Comparison of ENCODE assay signal across 9 cellular contexts in genomic region chr1:108961752-108962486, GRCh38. TPM values are rescaled to one million over a fixed set of nuclear protein-coding genes. Genes with fewer than 3 reads are reported as not detected.
DNase-seq lines count a peak whose midpoint lies in the region; ATAC-seq, FAIRE-seq and TF ChIP-seq lines count a peak whose summit lies in the region.
"Had no signal": no experiment of that assay in that cellular context is flagged by ENCODE, and none has a peak within 500 bp of the region (broad histone marks: within the 10 kb centered on the region; RNA-seq: fewer than 3 reads in every experiment).

No MANE protein-coding gene starts in this region.

- no peaks in the 10 kb centered on the region for H3K9me3 Mint-ChIP-seq in activated CD4-positive, alpha-beta T cell treated with anti-CD3 and anti-CD28 coated beads for 36 hours (ENCODE audit: low read depth)
- H3K9me3 Mint-ChIP-seq in activated CD8-positive, alpha-beta T cell treated with anti-CD3 and anti-CD28 coated beads for 36 hours: no peaks in the 10 kb centered on the region
- H3K9me3 Mint-ChIP-seq in immature natural killer cell: no peaks in the 10 kb centered on the region

- peak overlapping the region in 4 of 5 donors; percentile 77 to 92 (median 90) for H3K9ac ChIP-seq in subcutaneous abdominal adipose tissue (ENCODE audit: low read length in 5 of 5)

- H3K27ac Mint-ChIP-seq in activated CD4-positive, alpha-beta T cell treated with anti-CD3 and anti-CD28 coated beads for 36 hours: peak overlapping the region; percentile 82
- H3K27ac Mint-ChIP-seq in activated CD8-positive, alpha-beta T cell treated with anti-CD3 and anti-CD28 coated beads for 36 hours: peak overlapping the region; percentile 85
- peak overlapping the region; percentile 53 to 97 (median 93) for H3K27ac Mint-ChIP-seq in immature natural killer cell

- TF ChIP-seq CTCF in activated CD8-positive, alpha-beta T cell treated with anti-CD3 and anti-CD28 coated beads for 36 hours (IDR thresholded peaks at IDR 0.05): no peak

- CTCF ChIA-PET in activated CD4-positive, alpha-beta T cell treated with anti-CD3 and anti-CD28 coated beads for 36 hours (lab: Charles Lee): interaction anchor here (1.1 to 2.0 kb wide), 2 partner anchors 138 to 150 kb away, joined by 3 to 7 read pairs; a partner anchor contains a TSS
- CTCF ChIA-PET in activated CD8-positive, alpha-beta T cell treated with anti-CD3 and anti-CD28 coated beads for 36 hours (lab: Charles Lee): interaction anchor here (0.7 to 1.0 kb wide), 2 partner anchors 19 to 151 kb away, joined by 3 read pairs; no protein-coding TSS in a partner anchor

- FAIRE-seq in urothelium cell line (lab: Jason Lieb, UNC): no peak
- FAIRE-seq: G401.6 had no signal

- H3K36me3 ChIP-seq in subcutaneous abdominal adipose tissue (ENCODE audit: control insufficient read depth in 5 of 5, insufficient read depth in 5 of 5, low read length in 5 of 5): peaks cover 0 to 5% (median under 1%) of the 10 kb centered on the region in 5 donors

- POLR2A ChIA-PET in activated CD4-positive, alpha-beta T cell treated with anti-CD3 and anti-CD28 coated beads for 36 hours (lab: Charles Lee): no interaction called here
- POLR2A ChIA-PET in activated CD8-positive, alpha-beta T cell treated with anti-CD3 and anti-CD28 coated beads for 36 hours (lab: Charles Lee): interaction anchor here (1.1 to 2.6 kb wide), 6 partner anchors 42 to 269 kb away, joined by 3 to 19 read pairs (median 3); no protein-coding TSS in a partner anchor

- peaks cover 38% of the 10 kb centered on the region for H3K4me1 Mint-ChIP-seq in activated CD4-positive, alpha-beta T cell treated with anti-CD3 and anti-CD28 coated beads for 36 hours
- H3K4me1 Mint-ChIP-seq in activated CD8-positive, alpha-beta T cell treated with anti-CD3 and anti-CD28 coated beads for 36 hours (ENCODE audit: low read depth): peaks cover 38% of the 10 kb centered on the region
- peaks cover 38 to 45% of the 10 kb centered on the region in 2 donors for H3K4me1 Mint-ChIP-seq in immature natural killer cell

- ATAC-seq in activated CD4-positive, alpha-beta T cell treated with anti-CD3 and anti-CD28 coated beads for 36 hours: no peak
- ATAC-seq in activated CD8-positive, alpha-beta T cell treated with anti-CD3 and anti-CD28 coated beads for 36 hours: no peak

- H3K4me1 ChIP-seq in subcutaneous abdominal adipose tissue (ENCODE audit: control insufficient read depth in 5 of 5, insufficient read depth in 5 of 5, low read length in 5 of 5): peaks cover 0 to 23% (median 20%) of the 10 kb centered on the region in 5 donors

- no peaks in the 10 kb centered on the region for H3K27me3 Mint-ChIP-seq in activated CD4-positive, alpha-beta T cell treated with anti-CD3 and anti-CD28 coated beads for 36 hours
- H3K27me3 Mint-ChIP-seq in activated CD8-positive, alpha-beta T cell treated with anti-CD3 and anti-CD28 coated beads for 36 hours: peaks cover 2% of the 10 kb centered on the region
- peaks cover 10 to 29% (median 27%) of the 10 kb centered on the region in 3 donors for H3K27me3 Mint-ChIP-seq in immature natural killer cell (ENCODE audit: low read depth in 3 of 3)

- H3K27me3 ChIP-seq in subcutaneous abdominal adipose tissue (ENCODE audit: control insufficient read depth in 5 of 5, insufficient read depth in 4 of 5, low read length in 5 of 5): no peaks in the 10 kb centered on the region

- peaks cover 28% of the 10 kb centered on the region for H3K36me3 Mint-ChIP-seq in activated CD4-positive, alpha-beta T cell treated with anti-CD3 and anti-CD28 coated beads for 36 hours (ENCODE audit: low read depth)
- H3K36me3 Mint-ChIP-seq in activated CD8-positive, alpha-beta T cell treated with anti-CD3 and anti-CD28 coated beads for 36 hours (ENCODE audit: low read depth): peaks cover 25% of the 10 kb centered on the region
- peaks cover 14 to 22% (median 16%) of the 10 kb centered on the region in 3 donors for H3K36me3 Mint-ChIP-seq in immature natural killer cell

- no peak for DNase-seq in activated CD4-positive, alpha-beta T cell treated with anti-CD3 and anti-CD28 coated beads for 36 hours
- DNase-seq in activated CD4-positive, alpha-beta T cell treated with anti-CD3 and anti-CD28 coated beads, Interleukin-2, amount 50 U/mL, for 1 hour: no peak
- no peak for DNase-seq in activated CD8-positive, alpha-beta T cell treated with anti-CD3 and anti-CD28 coated beads for 36 hours
- no peak for DNase-seq in immature natural killer cell
- DNase-seq in urothelium cell line (ENCODE audit: low spot score): no peak
- DNase-seq in NCI-H345 treated with DMSO at 0.1 percent for 48 hours (lab: John Stamatoyannopoulos, UW; ENCODE audit: unreplicated experiment): no peak
- no peak for DNase-seq in activated effector memory CD4-positive, alpha-beta T cell treated with anti-CD3 and anti-CD28 coated beads, Interleukin-2, amount 50 U/mL, for 16 hours

- no peak overlapping the region for H3K27ac ChIP-seq in subcutaneous abdominal adipose tissue (ENCODE audit: low read depth, low read length)

- H3K4me3 ChIP-seq in subcutaneous abdominal adipose tissue (ENCODE audit: low read depth in 1 of 5, low read length in 5 of 5): peak overlapping the region; percentile 77 to 90 (median 85)

- peak overlapping the region; percentile 81 for H3K4me3 Mint-ChIP-seq in activated CD4-positive, alpha-beta T cell treated with anti-CD3 and anti-CD28 coated beads for 36 hours
- H3K4me3 Mint-ChIP-seq in activated CD8-positive, alpha-beta T cell treated with anti-CD3 and anti-CD28 coated beads for 36 hours: peak overlapping the region; percentile 81
- peak overlapping the region; percentile 87 to 90 (median 88) for H3K4me3 Mint-ChIP-seq in immature natural killer cell

- intact Hi-C loops in activated CD4-positive, alpha-beta T cell treated with anti-CD3 and anti-CD28 coated beads for 36 hours (cut with DNase I, micrococcal nuclease): loop anchor here (1.0 to 10.0 kb wide), 9 partner anchors 81 to 545 kb away; partner anchors contain the start of genes PRPF38B (in 2 of the 2), WDR47 (in 2 of the 2), AMIGO1 (in 1 of the 2) and GPSM2 (in 1 of the 2)
- intact Hi-C loops in activated CD8-positive, alpha-beta T cell treated with anti-CD3 and anti-CD28 coated beads for 36 hours (cut with micrococcal nuclease): loop anchor here (10.0 kb wide), 1 partner anchor 153 kb away; the partner anchor contains the start of gene ELAPOR1

- no peaks in the 10 kb centered on the region for H3K9me3 ChIP-seq in subcutaneous abdominal adipose tissue (ENCODE audit: control insufficient read depth in 5 of 5, low read length in 5 of 5)

RNA-seq across cellular contexts. Expression of gene CLCC1, which starts 1.4 kb away (rescaled TPM):
- 10 to 100 TPM; 15.7 to 17.1 TPM for total RNA-seq in activated CD4-positive, alpha-beta T cell treated with anti-CD3 and anti-CD28 coated beads for 36 hours
- 10 to 100 TPM; 14.3 to 15.2 TPM for total RNA-seq in activated CD8-positive, alpha-beta T cell treated with anti-CD3 and anti-CD28 coated beads for 36 hours
- polyA plus RNA-seq in immature natural killer cell: 10 to 100 TPM in 2 of 3 donors, 1 to 10 TPM in 1; 9.8 to 13.4 (median 10.7) TPM
